ENCODE assay signal across 9 cellular contexts in the genomic region with DNA sequence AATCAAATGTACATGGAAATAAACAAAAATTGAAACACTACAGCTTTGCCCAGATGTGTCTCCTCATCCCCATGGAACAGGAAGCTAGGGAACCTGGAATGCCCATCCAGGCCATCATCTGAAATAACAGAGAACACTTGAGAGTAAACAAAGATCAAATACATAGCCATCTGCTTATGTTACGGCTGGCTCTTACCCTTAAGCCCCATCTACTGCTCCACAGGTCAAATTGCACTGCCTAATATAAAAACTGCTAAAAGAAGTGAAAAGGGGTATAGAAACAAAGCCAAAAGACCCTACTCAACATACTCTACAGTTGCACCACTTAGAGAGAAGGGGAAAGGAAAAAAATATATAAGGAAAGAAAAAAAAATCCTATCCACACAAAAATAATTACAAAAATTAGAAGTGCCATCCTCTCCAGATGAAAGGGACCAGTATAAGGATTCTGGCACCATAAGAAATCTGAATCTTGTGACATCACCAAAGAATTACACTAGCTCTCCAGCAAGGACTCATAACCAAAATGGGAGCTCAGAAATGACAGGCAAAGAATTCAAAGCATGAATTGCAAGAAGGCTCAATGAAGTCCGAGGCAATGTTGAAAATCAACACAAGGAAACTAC. TPM values are rescaled to one million over a fixed set of nuclear protein-coding genes. Genes with fewer than 3 reads are reported as not detected.
A peak's percentile ranks its signal among the peaks of the same experiment; 100 is the strongest.
DNase-seq lines count a peak whose midpoint lies in the region; ATAC-seq, FAIRE-seq and TF ChIP-seq lines count a peak whose summit lies in the region.
"Had no signal": no experiment of that assay in that cellular context is flagged by ENCODE, and none has a peak within 500 bp of the region (broad histone marks: within the 10 kb centered on the region; RNA-seq: fewer than 3 reads in every experiment).

No MANE protein-coding gene starts in this region.

- H3K79me2 ChIP-seq in keratinocyte (ENCODE audit: control insufficient read depth, insufficient read depth, low read length): no peaks in the 10 kb centered on the region

- H3K9ac ChIP-seq in keratinocyte (ENCODE audit: control insufficient read depth, extremely low read depth, insufficient read depth, low read length): no peak overlapping the region

- no peak overlapping the region for H3K27ac Mint-ChIP-seq in HFFc6
- no peak overlapping the region for H3K27ac Mint-ChIP-seq in activated naive CD4-positive, alpha-beta T cell treated with anti-CD3 and anti-CD28 coated beads, Interleukin-2, amount 10 ng/mL, durations not matched to agents 7 days and 5 days

- H3K4me3 Mint-ChIP-seq in HFFc6: no peak overlapping the region
- no peak overlapping the region for H3K4me3 Mint-ChIP-seq in activated naive CD4-positive, alpha-beta T cell treated with anti-CD3 and anti-CD28 coated beads, Interleukin-2, amount 10 ng/mL, durations not matched to agents 7 days and 5 days

- peaks cover 5% of the 10 kb centered on the region for H3K9me3 Mint-ChIP-seq in HFFc6
- H3K9me3 Mint-ChIP-seq in activated naive CD4-positive, alpha-beta T cell treated with anti-CD3 and anti-CD28 coated beads, Interleukin-2, amount 10 ng/mL, durations not matched to agents 7 days and 5 days: no peaks in the 10 kb centered on the region

- DNase-seq in D721Med (ENCODE audit: insufficient read length, low spot score): no peak
- DNase-seq in HFFc6: no peak
- peak; percentile 47 for DNase-seq in SK-N-DZ (ENCODE audit: low spot score)
- DNase-seq in keratinocyte (ENCODE audit: low read depth, low spot score): no peak
- no peak for DNase-seq in NCI-H146 (lab: John Stamatoyannopoulos, UW)
- no peak for DNase-seq in activated naive CD4-positive, alpha-beta T cell treated with anti-CD3 and anti-CD28 coated beads, Interleukin-2, amount 10 ng/mL, durations not matched to agents 7 days and 5 days
- no peak for DNase-seq in effector CD8-positive, alpha-beta T cell (lab: John Stamatoyannopoulos, UW)

- H3K36me3 ChIP-seq in keratinocyte (ENCODE audit: control insufficient read depth in 2 of 2, extremely low read depth in 1 of 2, insufficient read depth in 2 of 2, low read length in 2 of 2): no peaks in the 10 kb centered on the region

- H3K27ac ChIP-seq in keratinocyte (ENCODE audit: control insufficient read depth, insufficient read depth, low read length): no peak overlapping the region

- no peaks in the 10 kb centered on the region for H3K4me1 ChIP-seq in keratinocyte (ENCODE audit: control insufficient read depth, extremely low read depth, insufficient read depth, low read length)

- no peaks in the 10 kb centered on the region for H3K9me1 ChIP-seq in keratinocyte (ENCODE audit: control insufficient read depth, extremely low read depth, insufficient read depth, low read length)

- ATAC-seq in GM21360 (IDR thresholded peaks at IDR 0.05; ENCODE audit: unreplicated experiment): no peak

- H3K9me3 ChIP-seq in keratinocyte (ENCODE audit: control insufficient read depth, low read depth, low read length): no peaks in the 10 kb centered on the region

- no peaks in the 10 kb centered on the region for H3K27me3 ChIP-seq in keratinocyte (ENCODE audit: control insufficient read depth, extremely low read depth, insufficient read depth, low read length)

- FAIRE-seq in D721Med (lab: Jason Lieb, UNC) (no peak), keratinocyte (lab: Jason Lieb, UNC) (peak; percentile 51)

- dilution Hi-C loops in keratinocyte (cut with MboI; ENCODE audit: extremely low pct_ligation_motif_present, low sequenced_read_pairs): no loop called here

- peak; percentile 37 for TF ChIP-seq CTCF in D721Med (IDR thresholded peaks at IDR 0.05; ENCODE audit: insufficient read depth, missing control alignments)
- peak; percentile 49; the same call in 1 of the 2 replicates for TF ChIP-seq CTCF in HFFc6 (IDR thresholded peaks at IDR 0.05)
- TF ChIP-seq CTCF in keratinocyte (optimal IDR thresholded peaks at IDR 0.05 in 1 of 3, IDR thresholded peaks at IDR 0.05 in 1 of 3, conservative IDR thresholded peaks at IDR 0.05 in 1 of 3; ENCODE audit: extremely low read depth in 1 of 3, insufficient read depth in 2 of 3, low read length in 3 of 3): peak; percentile 30 to 43 (median 37)

- H4K20me1 ChIP-seq in keratinocyte (ENCODE audit: control insufficient read depth, extremely low read depth, insufficient read depth, low read length): no peaks in the 10 kb centered on the region

- no peaks in the 10 kb centered on the region; the same call in 1 of the 2 replicates for H3K27me3 Mint-ChIP-seq in HFFc6 (ENCODE audit: insufficient read depth)
- peaks cover 12% of the 10 kb centered on the region for H3K27me3 Mint-ChIP-seq in activated naive CD4-positive, alpha-beta T cell treated with anti-CD3 and anti-CD28 coated beads, Interleukin-2, amount 10 ng/mL, durations not matched to agents 7 days and 5 days

- CTCF ChIA-PET in activated naive CD4-positive, alpha-beta T cell treated with anti-CD3 and anti-CD28 coated beads, Interleukin-2, amount 10 ng/mL, durations not matched to agents 7 days and 5 days (lab: Charles Lee): interaction anchor here (0.6 to 2.2 kb wide), 4 partner anchors 8 to 1593 kb away, joined by 3 to 10 read pairs (median 4); no protein-coding TSS in a partner anchor

- no peaks in the 10 kb centered on the region for H3K36me3 Mint-ChIP-seq in HFFc6 (ENCODE audit: low read depth)
- H3K36me3 Mint-ChIP-seq in activated naive CD4-positive, alpha-beta T cell treated with anti-CD3 and anti-CD28 coated beads, Interleukin-2, amount 10 ng/mL, durations not matched to agents 7 days and 5 days: no peaks in the 10 kb centered on the region

- no peak overlapping the region for H2AFZ ChIP-seq in keratinocyte (ENCODE audit: control insufficient read depth, low read length)

- no peak overlapping the region for H3K4me2 ChIP-seq in keratinocyte (ENCODE audit: control insufficient read depth, extremely low read depth, insufficient read depth, low read depth, low read length)

- H3K4me1 Mint-ChIP-seq in HFFc6 (ENCODE audit: low read depth): no peaks in the 10 kb centered on the region
- no peaks in the 10 kb centered on the region for H3K4me1 Mint-ChIP-seq in activated naive CD4-positive, alpha-beta T cell treated with anti-CD3 and anti-CD28 coated beads, Interleukin-2, amount 10 ng/mL, durations not matched to agents 7 days and 5 days

- no peak overlapping the region for H3K4me3 ChIP-seq in keratinocyte (ENCODE audit: control insufficient read depth in 2 of 3, extremely low read depth in 1 of 3, insufficient read depth in 2 of 3, low read depth in 1 of 3, low read length in 3 of 3)
- H3K4me3 ChIP-seq: lung had no signal

RNA-seq across cellular contexts. Expression of gene OR6Y1, which starts 26.9 kb away (rescaled TPM):
- not detected for total RNA-seq in HFFc6 (2021; fragmentation: NEBNext Ultra II Directional; extraction: Animal tissue kit (Norgen Biotek cat#: 25700))
- polyA plus RNA-seq in SK-N-DZ (2014; cell fraction: cytosol; rRNA removed): not detected in 2 replicates
- polyA plus RNA-seq in SK-N-DZ (2014; cell fraction: nucleus; rRNA removed): not detected in 2 replicates
- polyA plus RNA-seq in keratinocyte: not detected in 3 replicates
- polyA plus RNA-seq in keratinocyte (2011; ENCODE audit: low read depth): not detected
- not detected in 2 replicates for polyA plus RNA-seq in keratinocyte (2011; cell fraction: cytosol; rRNA removed)
- polyA plus RNA-seq in keratinocyte (2011; cell fraction: nucleus; rRNA removed): 0.03 TPM in 1 of 2 replicates, not detected in the other
- not detected in 2 replicates for polyA plus RNA-seq in keratinocyte (2012; ENCODE audit: low replicate concordance)
- polyA minus RNA-seq in keratinocyte: not detected in 3 replicates
- polyA minus RNA-seq in keratinocyte (2011; cell fraction: cytosol; rRNA and poly(A)+ RNA removed): not detected
- polyA minus RNA-seq in keratinocyte (2011; cell fraction: nucleus; rRNA and poly(A)+ RNA removed): not detected in 2 replicates
- total RNA-seq: lung had no signal
- polyA plus RNA-seq: lung had no signal

RNA-seq across cellular contexts. Expression of gene OR6P1, which starts 43.1 kb away (rescaled TPM):
- total RNA-seq in HFFc6 (2021; fragmentation: NEBNext Ultra II Directional; extraction: Animal tissue kit (Norgen Biotek cat#: 25700)): not detected
- not detected in 2 replicates for polyA plus RNA-seq in SK-N-DZ (2014; cell fraction: cytosol; rRNA removed)
- not detected in 2 replicates for polyA plus RNA-seq in SK-N-DZ (2014; cell fraction: nucleus; rRNA removed)
- polyA plus RNA-seq in keratinocyte: not detected in 3 replicates
- polyA plus RNA-seq in keratinocyte (2011; ENCODE audit: low read depth): not detected
- not detected in 2 replicates for polyA plus RNA-seq in keratinocyte (2011; cell fraction: cytosol; rRNA removed)
- not detected in 2 replicates for polyA plus RNA-seq in keratinocyte (2011; cell fraction: nucleus; rRNA removed)
- polyA plus RNA-seq in keratinocyte (2012; ENCODE audit: low replicate concordance): not detected in 2 replicates
- not detected in 3 replicates for polyA minus RNA-seq in keratinocyte
- polyA minus RNA-seq in keratinocyte (2011; cell fraction: cytosol; rRNA and poly(A)+ RNA removed): not detected
- not detected in 2 replicates for polyA minus RNA-seq in keratinocyte (2011; cell fraction: nucleus; rRNA and poly(A)+ RNA removed)
- total RNA-seq: lung had no signal
- polyA plus RNA-seq: lung had no signal

RNA-seq across cellular contexts. Expression of gene OR10X1, which starts 52.4 kb away (rescaled TPM):
- total RNA-seq in HFFc6 (2021; fragmentation: NEBNext Ultra II Directional; extraction: Animal tissue kit (Norgen Biotek cat#: 25700)): not detected
- polyA plus RNA-seq in SK-N-DZ (2014; cell fraction: cytosol; rRNA removed): not detected in 2 replicates
- not detected in 2 replicates for polyA plus RNA-seq in SK-N-DZ (2014; cell fraction: nucleus; rRNA removed)
- not detected in 3 replicates for polyA plus RNA-seq in keratinocyte
- not detected for polyA plus RNA-seq in keratinocyte (2011; ENCODE audit: low read depth)
- polyA plus RNA-seq in keratinocyte (2011; cell fraction: cytosol; rRNA removed): not detected in 2 replicates
- not detected in 2 replicates for polyA plus RNA-seq in keratinocyte (2011; cell fraction: nucleus; rRNA removed)
- not detected in 2 replicates for polyA plus RNA-seq in keratinocyte (2012; ENCODE audit: low replicate concordance)
- polyA minus RNA-seq in keratinocyte: not detected in 3 replicates
- not detected for polyA minus RNA-seq in keratinocyte (2011; cell fraction: cytosol; rRNA and poly(A)+ RNA removed)
- polyA minus RNA-seq in keratinocyte (2011; cell fraction: nucleus; rRNA and poly(A)+ RNA removed): not detected in 2 replicates
- total RNA-seq: lung had no signal
- polyA plus RNA-seq: lung had no signal

RNA-seq across cellular contexts. Expression of gene OR10R2, which starts 55.3 kb away (rescaled TPM):
- not detected for total RNA-seq in HFFc6 (2021; fragmentation: NEBNext Ultra II Directional; extraction: Animal tissue kit (Norgen Biotek cat#: 25700))
- not detected in 2 replicates for polyA plus RNA-seq in SK-N-DZ (2014; cell fraction: cytosol; rRNA removed)
- polyA plus RNA-seq in SK-N-DZ (2014; cell fraction: nucleus; rRNA removed): not detected in 2 replicates
- not detected in 3 replicates for polyA plus RNA-seq in keratinocyte
- polyA plus RNA-seq in keratinocyte (2011; ENCODE audit: low read depth): not detected
- not detected in 2 replicates for polyA plus RNA-seq in keratinocyte (2011; cell fraction: cytosol; rRNA removed)
- not detected in 2 replicates for polyA plus RNA-seq in keratinocyte (2011; cell fraction: nucleus; rRNA removed)
- not detected in 2 replicates for polyA plus RNA-seq in keratinocyte (2012; ENCODE audit: low replicate concordance)
- not detected in 3 replicates for polyA minus RNA-seq in keratinocyte
- not detected for polyA minus RNA-seq in keratinocyte (2011; cell fraction: cytosol; rRNA and poly(A)+ RNA removed)
- not detected in 2 replicates for polyA minus RNA-seq in keratinocyte (2011; cell fraction: nucleus; rRNA and poly(A)+ RNA removed)
- total RNA-seq: lung had no signal
- polyA plus RNA-seq: lung had no signal
